8 cellular contexts compared by ENCODE assay signal in the genomic region with DNA sequence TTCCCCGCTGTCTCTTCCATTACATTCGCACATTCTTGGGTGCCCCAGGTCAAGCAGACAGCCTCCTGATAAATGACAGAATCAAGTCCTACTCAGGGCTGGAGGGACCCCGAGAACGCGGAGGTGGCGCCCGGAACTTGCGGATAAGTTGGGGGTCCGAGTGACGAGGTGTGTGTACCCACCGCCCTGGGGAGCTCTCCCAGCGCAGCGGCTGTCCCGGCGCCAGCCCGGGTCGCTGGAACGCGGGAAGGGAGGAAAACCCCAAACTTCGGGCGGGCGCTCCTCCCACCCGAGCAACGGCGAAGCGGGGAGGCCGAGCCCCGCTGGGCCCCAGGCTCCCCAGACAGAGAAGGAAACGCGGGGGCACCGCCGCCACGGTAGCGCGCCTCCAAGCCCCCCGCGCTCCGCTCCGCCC. TPM values are rescaled to one million over a fixed set of nuclear protein-coding genes. Genes with fewer than 3 reads are reported as not detected.
DNase-seq lines count a peak whose midpoint lies in the region; ATAC-seq and TF ChIP-seq lines count a peak whose summit lies in the region.

No MANE protein-coding gene starts in this region.

- H3K4me3 ChIP-seq in A673 (ENCODE audit: low read depth, low read length, poor library complexity, severe bottlenecking) = peak overlapping the region; percentile 75
- peak overlapping the region; percentile 64 for H3K4me3 ChIP-seq in NT2/D1 (ENCODE audit: insufficient read length, low read depth)
- H3K4me3 ChIP-seq in endocrine pancreas (ENCODE audit: control insufficient read depth, insufficient read depth, low read length) = peak overlapping the region; percentile 63

- no peaks in the 10 kb centered on the region for H3K9me3 ChIP-seq in A673 (ENCODE audit: low read depth, low read length, poor library complexity, severe bottlenecking)
- peaks cover 10% of the 10 kb centered on the region; the same call in 1 of the 2 replicates for H3K9me3 ChIP-seq in NT2/D1 (ENCODE audit: insufficient read depth, low read length)
- no peaks in the 10 kb centered on the region for H3K9me3 ChIP-seq in endocrine pancreas (ENCODE audit: control insufficient read depth, low read length)

- H3K36me3 ChIP-seq in A673 (ENCODE audit: insufficient read depth, low read length, poor library complexity, severe bottlenecking) (no peaks in the 10 kb centered on the region), NT2/D1 (ENCODE audit: insufficient read depth, insufficient read length, low read length) (peaks cover 17% of the 10 kb centered on the region), endocrine pancreas (ENCODE audit: control insufficient read depth, insufficient read depth, low read length) (no peaks in the 10 kb centered on the region)

- CTCF ChIA-PET in A673 (lab: Charles Lee) = no interaction called here

- peak overlapping the region in 2 of 3 experiments; percentile 1 to 58 for H3K27ac Mint-ChIP-seq in nephron

- H3K4me1 ChIP-seq in A673 (ENCODE audit: insufficient read depth, low read length, poor library complexity, severe bottlenecking) = peaks cover 14% of the 10 kb centered on the region
- peaks cover 15% of the 10 kb centered on the region for H3K4me1 ChIP-seq in NT2/D1 (ENCODE audit: insufficient read depth, insufficient read length)
- H3K4me1 ChIP-seq in endocrine pancreas (ENCODE audit: control insufficient read depth, insufficient read depth, low read length) = no peaks in the 10 kb centered on the region

- peak overlapping the region; percentile 96 for H3K9ac ChIP-seq in NT2/D1 (ENCODE audit: insufficient read length, low read depth)
- H3K9ac ChIP-seq in endocrine pancreas (ENCODE audit: control insufficient read depth, insufficient read depth, low read length) = peak overlapping the region; percentile 65

- no peaks in the 10 kb centered on the region for H3K9me3 Mint-ChIP-seq in nephron

- H3K4me1 Mint-ChIP-seq in nephron = peaks cover 47% of the 10 kb centered on the region

- peak overlapping the region; percentile 93 for H3K27ac ChIP-seq in A673 (ENCODE audit: low read depth, low read length, poor library complexity, severe bottlenecking)

- DNase-seq in A673 (ENCODE audit: low spot score) (no peak), NT2/D1 (ENCODE audit: low read depth, low spot score) (no peak), ureter (ENCODE audit: low spot score) (no peak), HT-29 (ENCODE audit: low spot score) (no peak)
- DNase-seq in stimulated activated CD8-positive, alpha-beta memory T cell treated with anti-CD3 and anti-CD28 coated beads, Interleukin-4, amount 100 ng/mL, for 48 hours = no peak

- POLR2A ChIA-PET in A673 (lab: Charles Lee; ENCODE audit: low non-redundant PET) = no interaction called here

- TF ChIP-seq CTCF in A673 (conservative IDR thresholded peaks at IDR 0.05; ENCODE audit: low read depth, low read length) (no peak), nephron (IDR thresholded peaks at IDR 0.05; ENCODE audit: unreplicated experiment in 3 of 3) (no peak)

- H3K4me3 Mint-ChIP-seq in nephron = peak overlapping the region; percentile 90 to 91 (median 91)

- H3K36me3 Mint-ChIP-seq in nephron (ENCODE audit: low read depth) = peaks cover 5% of the 10 kb centered on the region

- no peaks in the 10 kb centered on the region for H3K27me3 ChIP-seq in A673 (replicated peaks; ENCODE audit: insufficient read depth, low read depth, low read length, poor library complexity)
- H3K27me3 ChIP-seq in NT2/D1 (ENCODE audit: insufficient read depth, insufficient read length) = no peaks in the 10 kb centered on the region
- H3K27me3 ChIP-seq in endocrine pancreas (ENCODE audit: control insufficient read depth, insufficient read depth, low read length) = no peaks in the 10 kb centered on the region

- H3K27me3 Mint-ChIP-seq in nephron (ENCODE audit: low read depth) = no peaks in the 10 kb centered on the region

- no TSS peak for BruUV-seq in A673 (replicated peaks; lab: Mats Ljungman, UMichigan)

- ATAC-seq in GM21515 (IDR thresholded peaks at IDR 0.05; ENCODE audit: unreplicated experiment) = peak; percentile 19

- intact Hi-C loops in A673 (cut with micrococcal nuclease; ENCODE audit: unreplicated experiment) = no loop called here

RNA-seq across cellular contexts. Expression of a gene that starts 0.6 kb away (rescaled TPM):
- total RNA-seq in A673 (2021) = 75.4 and 84.7 TPM in 2 replicates
- total RNA-seq in ureter = 45.3 TPM
- 113 and 122 TPM in 2 replicates for total RNA-seq in HT-29 (2014; rRNA removed; shearing (Covaris generic))

RNA-seq across cellular contexts. Expression of a gene that starts 23.8 kb away (rescaled TPM):
- total RNA-seq in A673 (2021) (9.1 and 13.8 TPM in 2 replicates), ureter (6.3 TPM)
- total RNA-seq in HT-29 (2014; rRNA removed; shearing (Covaris generic)) = 118 and 129 TPM in 2 replicates

RNA-seq across cellular contexts. Expression of a gene that starts 48.6 kb away (rescaled TPM):
- total RNA-seq in A673 (2021) (44.6 and 47.3 TPM in 2 replicates), ureter (91.5 TPM)
- total RNA-seq in HT-29 (2014; rRNA removed; shearing (Covaris generic)) = 22.0 and 23.6 TPM in 2 replicates
